Comparison of ENCODE assay signal across 8 cellular contexts in genomic region chr6:32970413-32971244, GRCh38. TPM values are rescaled to one million over a fixed set of nuclear protein-coding genes. Genes with fewer than 3 reads are reported as not detected.
A peak's percentile ranks its signal among the peaks of the same experiment; 100 is the strongest.
DNase-seq lines count a peak whose midpoint lies in the region; ATAC-seq and TF ChIP-seq lines count a peak whose summit lies in the region.

No MANE protein-coding gene starts in this region.

- no peaks in the 10 kb centered on the region for H3K9me3 Mint-ChIP-seq in activated naive CD4-positive, alpha-beta T cell treated with anti-CD3 and anti-CD28 coated beads for 36 hours

- CTCF ChIA-PET in activated naive CD4-positive, alpha-beta T cell treated with anti-CD3 and anti-CD28 coated beads for 36 hours (lab: Charles Lee), result interaction anchor here (1.3 to 14.5 kb wide), 7 partner anchors 15 to 350 kb away, joined by 3 to 167 read pairs (median 20); partner anchors contain the start of genes HLA-DMA, HLA-DMB and TAP2

- H3K9me3 ChIP-seq in SJSA1 (replicated peaks), result no peaks in the 10 kb centered on the region
- H3K9me3 ChIP-seq in gastroesophageal sphincter, result no peaks in the 10 kb centered on the region
- H3K9me3 ChIP-seq in neutrophil, result no peaks in the 10 kb centered on the region

- peak overlapping the region; percentile 57 for H3K4me3 ChIP-seq in SJSA1
- H3K4me3 ChIP-seq in gastroesophageal sphincter, result peak overlapping the region; percentile 66 to 91
- peak overlapping the region; percentile 96 to 97 for H3K4me3 ChIP-seq in neutrophil (ENCODE audit: low read depth in 1 of 2, low read length in 1 of 2)

- H3K27ac ChIP-seq in SJSA1, result peak overlapping the region; percentile 99
- peak overlapping the region; percentile 94 to 100 (median 98) for H3K27ac ChIP-seq in gastroesophageal sphincter
- H3K27ac ChIP-seq in neutrophil, result peak overlapping the region; percentile 100

- H3K4me1 Mint-ChIP-seq in activated naive CD4-positive, alpha-beta T cell treated with anti-CD3 and anti-CD28 coated beads for 36 hours (ENCODE audit: low read depth), result peaks cover 24% of the 10 kb centered on the region

- intact Hi-C loops in activated naive CD4-positive, alpha-beta T cell treated with anti-CD3 and anti-CD28 coated beads for 36 hours (cut with micrococcal nuclease), result loop anchor here (1.0 to 10.0 kb wide), 8 partner anchors 230 to 1232 kb away; partner anchors contain the start of genes AGPAT1, CUTA, HSPA1B and RNF5

- H3K27ac Mint-ChIP-seq in activated naive CD4-positive, alpha-beta T cell treated with anti-CD3 and anti-CD28 coated beads for 36 hours, result peak overlapping the region; percentile 100

- ATAC-seq in gastroesophageal sphincter (peak; percentile 21), GM18873 (IDR thresholded peaks at IDR 0.05; ENCODE audit: low FRiP score, unreplicated experiment) (no peak)

- TF ChIP-seq POLR2A in gastroesophageal sphincter (IDR thresholded peaks at IDR 0.05), result peak in 1 of 2 donors; percentile 44

- WGBS in gastroesophageal sphincter (ENCODE audit: low coverage in 1 of 2), 2 donors, result 0% methylated on average over 16 of the region's 43 CpGs; no CpG with 5 or more reads in 1 of the 2 donors

- TF ChIP-seq CTCF in gastroesophageal sphincter (IDR thresholded peaks at IDR 0.05), result no peak
- no peak for TF ChIP-seq CTCF in neutrophil (IDR thresholded peaks at IDR 0.05)

- peaks cover 52% of the 10 kb centered on the region for H3K36me3 ChIP-seq in SJSA1
- H3K36me3 ChIP-seq in gastroesophageal sphincter, result peaks cover 0 to 27% of the 10 kb centered on the region in 2 donors
- peaks cover 20% of the 10 kb centered on the region for H3K36me3 ChIP-seq in neutrophil

- no peaks in the 10 kb centered on the region for H3K27me3 Mint-ChIP-seq in activated naive CD4-positive, alpha-beta T cell treated with anti-CD3 and anti-CD28 coated beads for 36 hours (ENCODE audit: low read depth)

- H3K36me3 Mint-ChIP-seq in activated naive CD4-positive, alpha-beta T cell treated with anti-CD3 and anti-CD28 coated beads for 36 hours (ENCODE audit: low read depth), result peaks cover 64% of the 10 kb centered on the region

- H3K4me1 ChIP-seq in SJSA1 (replicated peaks) (peaks cover 33% of the 10 kb centered on the region), gastroesophageal sphincter (peaks cover 2 to 42% (median 12%) of the 10 kb centered on the region in 3 donors), neutrophil (ENCODE audit: control insufficient read depth in 1 of 2, insufficient read depth in 1 of 2, low read depth in 1 of 2, low read length in 1 of 2) (peaks cover 46 to 57% of the 10 kb centered on the region in 2 experiments)

- H3K4me3 Mint-ChIP-seq in activated naive CD4-positive, alpha-beta T cell treated with anti-CD3 and anti-CD28 coated beads for 36 hours, result peak overlapping the region; percentile 93

- H3K27me3 ChIP-seq in SJSA1 (replicated peaks) (no peaks in the 10 kb centered on the region), gastroesophageal sphincter (no peaks in the 10 kb centered on the region), neutrophil (no peaks in the 10 kb centered on the region)

- DNase-seq in DMS 273 (lab: John Stamatoyannopoulos, UW; ENCODE audit: unreplicated experiment) (peak; percentile 93), KG1 (lab: John Stamatoyannopoulos, UW) (peak; percentile 90), SJSA1 (ENCODE audit: low read depth in 1 of 2, low spot score in 2 of 2) (peak; percentile 90 to 95), superior temporal gyrus (ENCODE audit: extremely low spot score) (peak; percentile 75)
- peak; percentile 93 for DNase-seq in activated naive CD4-positive, alpha-beta T cell treated with anti-CD3 and anti-CD28 coated beads for 36 hours

- TF ChIP-seq EP300 in gastroesophageal sphincter (IDR thresholded peaks at IDR 0.05), result no peak

RNA-seq across cellular contexts. Expression of gene BRD2, which starts 2.2 kb away (rescaled TPM):
- total RNA-seq in SJSA1 (2014; rRNA removed; shearing (Covaris generic)), result 76.3 and 118 TPM in 2 replicates
- 100 to 1,000 TPM; 168 to 197 TPM for total RNA-seq in activated naive CD4-positive, alpha-beta T cell treated with anti-CD3 and anti-CD28 coated beads for 36 hours
- 100 to 1,000 TPM; 107 to 154 (median 124) TPM for total RNA-seq in gastroesophageal sphincter

RNA-seq across cellular contexts. Expression of gene HLA-DMA, which starts 17.7 kb away (rescaled TPM):
- 0.24 TPM in 1 of 2 replicates, not detected in the other for total RNA-seq in SJSA1 (2014; rRNA removed; shearing (Covaris generic))
- 10 to 100 TPM; 12.7 to 14.5 TPM for total RNA-seq in activated naive CD4-positive, alpha-beta T cell treated with anti-CD3 and anti-CD28 coated beads for 36 hours
- total RNA-seq in gastroesophageal sphincter, result 10 to 100 TPM in 2 of 4 donors, 1 to 10 TPM in 2; 5.8 to 43.8 (median 15.8) TPM

RNA-seq across cellular contexts. Expression of gene HLA-DMB, which starts 29.8 kb away (rescaled TPM):
- total RNA-seq in SJSA1 (2014; rRNA removed; shearing (Covaris generic)), result not detected in 2 replicates
- 1 to 10 TPM in 1 of 2 experiments, under 1 TPM in 1; 0.76 to 1.3 TPM for total RNA-seq in activated naive CD4-positive, alpha-beta T cell treated with anti-CD3 and anti-CD28 coated beads for 36 hours
- 10 to 100 TPM in 2 of 4 donors, 1 to 10 TPM in 2; 7.3 to 26.0 (median 11.6) TPM for total RNA-seq in gastroesophageal sphincter

RNA-seq across cellular contexts. Expression of gene HLA-DOA, which starts 38.8 kb away (rescaled TPM):
- total RNA-seq in SJSA1 (2014; rRNA removed; shearing (Covaris generic)), result not detected in 2 replicates
- total RNA-seq in activated naive CD4-positive, alpha-beta T cell treated with anti-CD3 and anti-CD28 coated beads for 36 hours, result 1 to 10 TPM; 1.4 to 1.6 TPM
- 1 to 10 TPM; 1.1 to 4.4 (median 1.8) TPM for total RNA-seq in gastroesophageal sphincter
